ENCODE assay signal across 8 cellular contexts in the genomic region with DNA sequence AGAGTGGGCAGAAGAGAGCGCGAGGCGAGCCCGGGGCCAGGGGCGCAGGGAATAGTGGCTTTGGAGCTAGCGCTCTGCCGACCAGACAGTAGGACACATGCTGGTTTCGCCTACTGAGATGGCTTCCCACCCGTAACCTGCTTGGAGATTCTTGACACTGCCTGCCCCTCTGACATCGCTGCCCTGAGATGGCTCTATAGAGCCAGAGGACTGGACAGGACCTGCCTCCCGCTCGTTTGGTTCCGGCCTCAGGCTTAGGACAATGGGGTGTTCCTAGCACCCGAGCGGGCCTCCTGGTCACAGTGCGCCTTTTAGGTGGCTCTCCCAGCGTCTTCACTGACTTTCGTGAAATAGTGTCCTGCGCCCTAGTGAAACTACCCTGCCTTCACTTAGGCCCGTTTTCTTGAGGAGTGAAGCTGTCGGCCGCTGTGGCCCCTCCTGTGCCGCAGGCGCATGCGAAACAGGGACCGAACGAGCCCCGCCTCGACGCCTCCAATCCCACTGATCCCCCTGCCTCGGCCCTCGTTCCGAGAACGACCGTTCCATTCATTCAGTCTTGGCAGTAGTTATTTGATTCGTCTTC. TPM values are rescaled to one million over a fixed set of nuclear protein-coding genes. Genes with fewer than 3 reads are reported as not detected.
DNase-seq lines count a peak whose midpoint lies in the region; ATAC-seq and TF ChIP-seq lines count a peak whose summit lies in the region.

No MANE protein-coding gene starts in this region.

- no peak for TF ChIP-seq CTCF in Calu3 (IDR thresholded peaks at IDR 0.05; ENCODE audit: unreplicated experiment)

- H3K36me3 ChIP-seq in HAP-1 (replicated peaks): peaks cover 34% of the 10 kb centered on the region

- DNase-seq in Calu3 (peak; percentile 18), HAP-1 (ENCODE audit: low spot score in 2 of 2) (peak; percentile 18 to 53), RKO (ENCODE audit: low spot score) (peak; percentile 16), left ventricle myocardium superior (peak; percentile 26), retina (peak; percentile 44)
- peak; percentile 39 for DNase-seq in activated naive CD8-positive, alpha-beta T cell treated with anti-CD3 and anti-CD28 coated beads, Interleukin-2, amount 10 ng/mL, durations not matched to agents 7 days and 5 days

- POLR2A ChIA-PET in activated naive CD8-positive, alpha-beta T cell treated with anti-CD3 and anti-CD28 coated beads, Interleukin-2, amount 10 ng/mL, durations not matched to agents 7 days and 5 days (lab: Charles Lee): interaction anchor here (0.7 to 2.5 kb wide), 12 partner anchors 39 to 910 kb away, joined by 3 to 29 read pairs (median 5); a partner anchor contains a TSS

- ATAC-seq in activated naive CD8-positive, alpha-beta T cell treated with anti-CD3 and anti-CD28 coated beads, Interleukin-2, amount 10 ng/mL, durations not matched to agents 7 days and 5 days (ENCODE audit: low read depth): no peak
- peak; percentile 10 for ATAC-seq in left ventricle myocardium superior
- ATAC-seq in esophagus mucosa: no peak
- ATAC-seq in HG03175 (IDR thresholded peaks at IDR 0.05; ENCODE audit: unreplicated experiment): no peak

- H3K4me3 Mint-ChIP-seq in Calu3 (ENCODE audit: low read depth, unreplicated experiment): peak overlapping the region; percentile 98
- peak overlapping the region; percentile 97 for H3K4me3 Mint-ChIP-seq in activated naive CD8-positive, alpha-beta T cell treated with anti-CD3 and anti-CD28 coated beads, Interleukin-2, amount 10 ng/mL, durations not matched to agents 7 days and 5 days

- peaks cover 10% of the 10 kb centered on the region for H3K4me1 ChIP-seq in HAP-1

- intact Hi-C loops in Calu3 (cut with micrococcal nuclease; ENCODE audit: unreplicated experiment): loop anchor here (10.0 kb wide), 1 partner anchor 152 kb away; no protein-coding TSS in a partner anchor
- intact Hi-C loops in left ventricle myocardium superior (cut with micrococcal nuclease): loop anchor here (5.0 kb wide), 1 partner anchor 114 kb away; a partner anchor contains a TSS

- no peaks in the 10 kb centered on the region for H3K9me3 Mint-ChIP-seq in Calu3 (ENCODE audit: low read depth, unreplicated experiment)
- no peaks in the 10 kb centered on the region for H3K9me3 Mint-ChIP-seq in activated naive CD8-positive, alpha-beta T cell treated with anti-CD3 and anti-CD28 coated beads, Interleukin-2, amount 10 ng/mL, durations not matched to agents 7 days and 5 days

- peak overlapping the region; percentile 97 for H3K27ac Mint-ChIP-seq in Calu3 (ENCODE audit: unreplicated experiment)
- peak overlapping the region; percentile 98 for H3K27ac Mint-ChIP-seq in activated naive CD8-positive, alpha-beta T cell treated with anti-CD3 and anti-CD28 coated beads, Interleukin-2, amount 10 ng/mL, durations not matched to agents 7 days and 5 days

- no TSS peak for BruUV-seq in Calu3 (replicated peaks; lab: Mats Ljungman, UMichigan)

- no peaks in the 10 kb centered on the region for H3K9me3 ChIP-seq in HAP-1

- H3K4me3 ChIP-seq in HAP-1: peak overlapping the region; percentile 68

- no peaks in the 10 kb centered on the region for H3K27me3 Mint-ChIP-seq in Calu3 (ENCODE audit: unreplicated experiment)
- no peaks in the 10 kb centered on the region for H3K27me3 Mint-ChIP-seq in activated naive CD8-positive, alpha-beta T cell treated with anti-CD3 and anti-CD28 coated beads, Interleukin-2, amount 10 ng/mL, durations not matched to agents 7 days and 5 days

- H3K36me3 Mint-ChIP-seq in Calu3 (ENCODE audit: insufficient read depth, unreplicated experiment): peaks cover 46% of the 10 kb centered on the region
- peaks cover 14% of the 10 kb centered on the region for H3K36me3 Mint-ChIP-seq in activated naive CD8-positive, alpha-beta T cell treated with anti-CD3 and anti-CD28 coated beads, Interleukin-2, amount 10 ng/mL, durations not matched to agents 7 days and 5 days

- H3K4me1 Mint-ChIP-seq in Calu3 (ENCODE audit: low read depth, unreplicated experiment): peaks cover 24% of the 10 kb centered on the region
- H3K4me1 Mint-ChIP-seq in activated naive CD8-positive, alpha-beta T cell treated with anti-CD3 and anti-CD28 coated beads, Interleukin-2, amount 10 ng/mL, durations not matched to agents 7 days and 5 days: peaks cover 17% of the 10 kb centered on the region

- H3K27me3 ChIP-seq in HAP-1 (ENCODE audit: low read depth): no peaks in the 10 kb centered on the region

- in situ Hi-C loops in HAP-1 (cut with MboI; ENCODE audit: low sequenced_read_pairs): no loop called here

- CTCF ChIA-PET in Calu3 (lab: Charles Lee): interaction anchor here (0.7 to 1.2 kb wide), 4 partner anchors 139 to 285 kb away, joined by 3 to 4 read pairs (median 3); no protein-coding TSS in a partner anchor

RNA-seq across cellular contexts. Expression of a gene that starts 0.6 kb away (rescaled TPM):
- total RNA-seq in Calu3 (2022) (50.3 and 54.9 TPM in 2 replicates), left ventricle myocardium superior (15.8 TPM), esophagus mucosa (16.7 TPM)
- total RNA-seq in activated naive CD8-positive, alpha-beta T cell treated with anti-CD3 and anti-CD28 coated beads, Interleukin-2, amount 10 ng/mL, durations not matched to agents 7 days and 5 days: 10 to 100 TPM; 64.7 to 66.8 TPM
